ENCODE assay signal across 10 cellular contexts in the genomic region with DNA sequence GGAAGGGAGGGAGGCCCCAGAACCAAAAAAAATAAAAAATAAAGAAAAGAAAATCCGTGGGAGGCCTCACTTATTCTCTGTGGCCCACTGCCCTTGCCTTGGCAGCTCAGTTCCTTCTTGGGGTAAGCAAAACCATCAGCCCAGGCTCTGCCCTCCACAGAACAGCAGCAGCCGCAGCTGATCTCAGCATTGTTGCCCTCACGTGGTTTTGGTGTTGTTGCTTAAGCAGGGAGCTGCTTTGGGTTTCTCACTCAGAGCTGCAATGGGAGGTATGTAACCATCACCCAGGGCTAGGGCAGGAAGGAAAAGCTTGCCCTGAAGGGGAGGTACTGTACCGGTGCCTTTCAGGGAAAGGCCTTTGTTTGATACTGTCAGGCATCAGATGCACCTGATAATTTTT.
DNase-seq lines count a peak whose midpoint lies in the region; TF ChIP-seq lines count a peak whose summit lies in the region.
"Had no signal": no experiment of that assay in that cellular context is flagged by ENCODE, and none has a peak within 500 bp of the region (broad histone marks: within the 10 kb centered on the region; RNA-seq: fewer than 3 reads in every experiment).

No MANE protein-coding gene starts in this region.

- H3K36me3 ChIP-seq in tibial nerve = no peaks in the 10 kb centered on the region

- H3K4me1 Mint-ChIP-seq in progenitor cell of endocrine pancreas (ENCODE audit: low read depth) = peaks cover 10% of the 10 kb centered on the region

- no peak overlapping the region for H3K4me3 Mint-ChIP-seq in progenitor cell of endocrine pancreas (ENCODE audit: low read depth)

- TF ChIP-seq EP300 in tibial nerve (IDR thresholded peaks at IDR 0.05) = no peak

- TF ChIP-seq POLR2A in tibial nerve (IDR thresholded peaks at IDR 0.05) = no peak

- H3K27ac Mint-ChIP-seq in progenitor cell of endocrine pancreas = no peak overlapping the region

- TF ChIP-seq CTCF in dorsolateral prefrontal cortex (IDR thresholded peaks at IDR 0.05 in 54 of 56, conservative IDR thresholded peaks at IDR 0.05 in 2 of 56; ENCODE audit: low read depth in 1 of 56, partially characterized antibody in 56 of 56) (no peak), tibial nerve (IDR thresholded peaks at IDR 0.05) (no peak), progenitor cell of endocrine pancreas (IDR thresholded peaks at IDR 0.05; ENCODE audit: unreplicated experiment) (no peak)

- 32% methylated on average over 4 of the region's 4 CpGs for WGBS in tibial nerve, 2 donors

- peak; percentile 86 for DNase-seq in M059J (ENCODE audit: low read depth)
- peak in 6 of 10 donors; percentile 19 to 49 (median 42) for DNase-seq in dorsolateral prefrontal cortex
- peak; percentile 90 for DNase-seq in kidney glomerular epithelial cell (lab: John Stamatoyannopoulos, UW)
- DNase-seq in tibial nerve (ENCODE audit: low spot score in 2 of 2) = peak; percentile 29 to 48
- DNase-seq in Kasumi-1 (lab: John Stamatoyannopoulos, UW) = no peak
- DNase-seq in progenitor cell of endocrine pancreas (ENCODE audit: low spot score, unreplicated experiment) = no peak
- no peak for DNase-seq in NCI-H1417 (lab: John Stamatoyannopoulos, UW)
- DNase-seq: effector memory CD4-positive, alpha-beta T cell; SK-N-SH had no signal

- H3K27me3 Mint-ChIP-seq in progenitor cell of endocrine pancreas = peaks cover 9% of the 10 kb centered on the region

- H3K4me3 ChIP-seq in dorsolateral prefrontal cortex (no peak overlapping the region), tibial nerve (no peak overlapping the region)
- H3K4me3 ChIP-seq: hepatocyte had no signal

- H3K27me3 ChIP-seq in dorsolateral prefrontal cortex = peaks cover 0 to under 1% (median 0%) of the 10 kb centered on the region in 45 donors
- no peaks in the 10 kb centered on the region for H3K27me3 ChIP-seq in tibial nerve
- H3K27me3 ChIP-seq: hepatocyte had no signal

- no peaks in the 10 kb centered on the region for H3K9me3 ChIP-seq in tibial nerve
- H3K9me3 ChIP-seq: SK-N-SH had no signal

- H3K36me3 Mint-ChIP-seq in progenitor cell of endocrine pancreas (ENCODE audit: insufficient read depth) = no peaks in the 10 kb centered on the region

- intact Hi-C loops in dorsolateral prefrontal cortex (cut with DNase I) = no loop called here

- peaks cover 0 to 41% (median 14%) of the 10 kb centered on the region in 4 donors for H3K4me1 ChIP-seq in tibial nerve

- H3K9me3 Mint-ChIP-seq in progenitor cell of endocrine pancreas (ENCODE audit: low read depth) = peaks cover 4% of the 10 kb centered on the region

- H3K27ac ChIP-seq in dorsolateral prefrontal cortex = peak overlapping the region in 8 of 59 donors; percentile 3 to 33 (median 21)
- H3K27ac ChIP-seq in tibial nerve = peak overlapping the region in 3 of 4 donors; percentile 28 to 83 (median 83)
- H3K27ac ChIP-seq: hepatocyte had no signal

Comparison
In these comparisons a context has a peak if more than half of its experiments do, and no peak if none do; other contexts are left out.
1. DNase-seq: peak in M059J (single experiment), dorsolateral prefrontal cortex (6 of 10), kidney glomerular epithelial cell (single experiment) and tibial nerve (2 of 2); none in Kasumi-1 (0 of 2), progenitor cell of endocrine pancreas (single experiment) and NCI-H1417 (0 of 3).